1 cellular context compared by ENCODE assay signal in the genomic region with DNA sequence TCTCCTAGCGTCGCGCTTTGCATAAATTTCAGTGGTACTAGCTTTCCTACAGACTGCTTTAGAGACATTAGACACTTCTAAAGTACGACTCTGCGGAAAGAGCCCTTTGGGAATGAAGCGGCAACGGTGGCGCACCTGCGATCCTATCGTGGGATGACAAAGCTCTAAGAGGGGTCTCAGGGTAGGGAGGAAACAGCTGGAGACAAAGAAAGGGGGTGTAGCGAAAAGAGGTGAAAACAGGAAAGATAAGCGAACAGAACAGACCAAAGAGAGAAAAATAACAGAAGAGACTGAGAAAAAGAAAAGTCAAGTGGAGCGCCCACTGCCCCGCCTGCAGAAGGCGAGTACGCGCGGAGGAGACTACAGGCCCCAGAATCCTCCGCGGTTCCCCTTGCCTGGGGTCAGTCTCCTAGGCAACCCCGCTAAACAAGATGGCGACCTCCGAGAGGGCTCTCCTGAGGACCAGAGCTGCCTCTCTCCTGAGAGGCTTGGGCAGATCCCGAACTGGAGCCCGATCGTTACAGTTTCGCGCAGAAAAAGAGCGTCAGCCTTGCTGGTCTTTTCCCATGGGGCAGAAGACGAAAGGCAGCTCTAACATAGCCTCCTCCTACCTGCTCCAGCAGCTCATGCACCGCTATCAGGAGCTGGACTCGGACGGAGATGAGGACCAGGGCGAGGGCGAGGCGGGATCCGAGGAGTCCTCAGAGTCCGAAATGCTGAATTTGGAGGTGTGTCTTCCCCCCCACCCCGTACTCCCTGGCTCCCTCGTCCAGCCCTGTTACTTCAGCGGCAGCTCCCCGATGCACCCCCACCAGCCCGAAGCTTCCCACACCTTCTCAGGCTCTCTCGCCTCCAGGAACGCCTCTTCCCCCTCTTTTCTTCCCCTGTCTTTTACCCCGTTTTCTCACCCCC.
TF ChIP-seq lines count a peak whose summit lies in the region.

A gene with protein sequence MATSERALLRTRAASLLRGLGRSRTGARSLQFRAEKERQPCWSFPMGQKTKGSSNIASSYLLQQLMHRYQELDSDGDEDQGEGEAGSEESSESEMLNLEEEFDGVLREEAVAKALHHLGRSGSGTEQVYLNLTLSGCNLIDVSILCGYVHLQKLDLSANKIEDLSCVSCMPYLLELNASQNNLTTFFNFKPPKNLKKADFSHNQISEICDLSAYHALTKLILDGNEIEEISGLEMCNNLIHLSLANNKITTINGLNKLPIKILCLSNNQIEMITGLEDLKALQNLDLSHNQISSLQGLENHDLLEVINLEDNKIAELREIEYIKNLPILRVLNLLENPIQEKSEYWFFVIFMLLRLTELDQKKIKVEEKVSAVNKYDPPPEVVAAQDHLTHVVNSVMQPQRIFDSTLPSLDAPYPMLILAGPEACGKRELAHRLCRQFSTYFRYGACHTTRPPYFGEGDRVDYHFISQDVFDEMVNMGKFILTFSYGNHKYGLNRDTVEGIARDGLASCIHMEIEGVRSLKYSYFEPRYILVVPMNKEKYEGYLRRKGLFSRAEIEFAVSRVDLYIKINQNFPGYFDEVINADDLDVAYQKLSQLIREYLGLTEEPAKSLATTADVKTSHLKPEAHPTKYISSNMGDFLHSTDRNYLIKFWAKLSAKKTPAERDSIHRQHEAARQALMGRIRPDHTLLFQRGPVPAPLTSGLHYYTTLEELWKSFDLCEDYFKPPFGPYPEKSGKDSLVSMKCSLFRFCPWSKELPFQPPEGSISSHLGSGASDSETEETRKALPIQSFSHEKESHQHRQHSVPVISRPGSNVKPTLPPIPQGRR (plus strand): TSS at position 404 of the 912 bp plus-strand sequence. CDS start 28 bp downstream, at position 432.

TF ChIP-seq in HEK293, 187 proteins besides CTCF, POLR2A, EP300 and RAD21 (continued from another document and continues in another):
- no peak for TF ChIP-seq ZEB2 (tag by site-specific recombination; IDR thresholded peaks at IDR 0.05)
- TF ChIP-seq REST (tag by site-specific recombination; IDR thresholded peaks at IDR 0.05) = no peak
- TF ChIP-seq ZNF692 (tag by site-specific recombination; IDR thresholded peaks at IDR 0.05) = no peak
- no peak for TF ChIP-seq PRDM2 (tag by site-specific recombination; IDR thresholded peaks at IDR 0.05; ENCODE audit: borderline replicate concordance)
- no peak for TF ChIP-seq ZNF18 (tag by site-specific recombination; IDR thresholded peaks at IDR 0.05)
- TF ChIP-seq ZNF707 (tag by site-specific recombination; IDR thresholded peaks at IDR 0.05) = no peak
- 0 out of 2 replicates have a peak, but pooled peaks have one; percentile 7 for TF ChIP-seq ZBTB48 (tag by site-specific recombination; IDR thresholded peaks at IDR 0.05)
- TF ChIP-seq, protein P1, sequence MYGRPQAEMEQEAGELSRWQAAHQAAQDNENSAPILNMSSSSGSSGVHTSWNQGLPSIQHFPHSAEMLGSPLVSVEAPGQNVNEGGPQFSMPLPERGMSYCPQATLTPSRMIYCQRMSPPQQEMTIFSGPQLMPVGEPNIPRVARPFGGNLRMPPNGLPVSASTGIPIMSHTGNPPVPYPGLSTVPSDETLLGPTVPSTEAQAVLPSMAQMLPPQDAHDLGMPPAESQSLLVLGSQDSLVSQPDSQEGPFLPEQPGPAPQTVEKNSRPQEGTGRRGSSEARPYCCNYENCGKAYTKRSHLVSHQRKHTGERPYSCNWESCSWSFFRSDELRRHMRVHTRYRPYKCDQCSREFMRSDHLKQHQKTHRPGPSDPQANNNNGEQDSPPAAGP (tag by site-specific recombination; IDR thresholded peaks at IDR 0.05) = no peak
- TF ChIP-seq BCL11B (tag by site-specific recombination; IDR thresholded peaks at IDR 0.05; ENCODE audit: low read depth) = no peak
- TF ChIP-seq ZNF19 (tag by site-specific recombination; IDR thresholded peaks at IDR 0.05; ENCODE audit: low read depth) = no peak
- TF ChIP-seq ZNF2 (tag by site-specific recombination; IDR thresholded peaks at IDR 0.05) = no peak
- TF ChIP-seq KLF8 (tag by site-specific recombination; IDR thresholded peaks at IDR 0.05) = no peak
- TF ChIP-seq KLF16 (tag by site-specific recombination; IDR thresholded peaks at IDR 0.05) = no peak
- TF ChIP-seq ZNF658 (tag by site-specific recombination; IDR thresholded peaks at IDR 0.05) = no peak
- TF ChIP-seq SP7 (tag by site-specific recombination; IDR thresholded peaks at IDR 0.05) = no peak
- TF ChIP-seq ZNF391 (tag by site-specific recombination; IDR thresholded peaks at IDR 0.05; ENCODE audit: borderline replicate concordance, low read depth) = no peak
- TF ChIP-seq KLF9 (tag by site-specific recombination; IDR thresholded peaks at IDR 0.05; ENCODE audit: low read depth) = peak; percentile 46; the same call in 1 of the 2 replicates
- no peak for TF ChIP-seq ZFP69B (tag by site-specific recombination; IDR thresholded peaks at IDR 0.05)
- TF ChIP-seq ZNF624 (tag by site-specific recombination; IDR thresholded peaks at IDR 0.05) = no peak
- TF ChIP-seq, protein P2, sequence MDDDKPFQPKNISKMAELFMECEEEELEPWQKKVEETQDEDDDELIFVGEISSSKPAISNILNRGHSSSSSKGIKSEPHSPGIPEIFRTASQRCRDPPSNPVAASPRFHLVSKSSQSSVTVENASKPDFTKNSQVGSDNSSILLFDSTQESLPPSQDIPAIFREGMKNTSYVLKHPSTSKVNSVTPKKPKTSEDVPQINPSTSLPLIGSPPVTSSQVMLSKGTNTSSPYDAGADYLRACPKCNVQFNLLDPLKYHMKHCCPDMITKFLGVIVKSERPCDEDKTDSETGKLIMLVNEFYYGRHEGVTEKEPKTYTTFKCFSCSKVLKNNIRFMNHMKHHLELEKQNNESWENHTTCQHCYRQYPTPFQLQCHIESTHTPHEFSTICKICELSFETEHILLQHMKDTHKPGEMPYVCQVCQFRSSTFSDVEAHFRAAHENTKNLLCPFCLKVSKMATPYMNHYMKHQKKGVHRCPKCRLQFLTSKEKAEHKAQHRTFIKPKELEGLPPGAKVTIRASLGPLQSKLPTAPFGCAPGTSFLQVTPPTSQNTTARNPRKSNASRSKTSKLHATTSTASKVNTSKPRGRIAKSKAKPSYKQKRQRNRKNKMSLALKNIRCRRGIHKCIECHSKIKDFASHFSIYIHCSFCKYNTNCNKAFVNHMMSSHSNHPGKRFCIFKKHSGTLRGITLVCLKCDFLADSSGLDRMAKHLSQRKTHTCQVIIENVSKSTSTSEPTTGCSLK (tag by site-specific recombination; IDR thresholded peaks at IDR 0.05) = no peak
- TF ChIP-seq BCL11A (tag by site-specific recombination; IDR thresholded peaks at IDR 0.05; ENCODE audit: low read depth) = no peak
- peak; percentile 70 for TF ChIP-seq ZFHX2 (tag by site-specific recombination; conservative IDR thresholded peaks at IDR 0.05)
- TF ChIP-seq, protein P3, sequence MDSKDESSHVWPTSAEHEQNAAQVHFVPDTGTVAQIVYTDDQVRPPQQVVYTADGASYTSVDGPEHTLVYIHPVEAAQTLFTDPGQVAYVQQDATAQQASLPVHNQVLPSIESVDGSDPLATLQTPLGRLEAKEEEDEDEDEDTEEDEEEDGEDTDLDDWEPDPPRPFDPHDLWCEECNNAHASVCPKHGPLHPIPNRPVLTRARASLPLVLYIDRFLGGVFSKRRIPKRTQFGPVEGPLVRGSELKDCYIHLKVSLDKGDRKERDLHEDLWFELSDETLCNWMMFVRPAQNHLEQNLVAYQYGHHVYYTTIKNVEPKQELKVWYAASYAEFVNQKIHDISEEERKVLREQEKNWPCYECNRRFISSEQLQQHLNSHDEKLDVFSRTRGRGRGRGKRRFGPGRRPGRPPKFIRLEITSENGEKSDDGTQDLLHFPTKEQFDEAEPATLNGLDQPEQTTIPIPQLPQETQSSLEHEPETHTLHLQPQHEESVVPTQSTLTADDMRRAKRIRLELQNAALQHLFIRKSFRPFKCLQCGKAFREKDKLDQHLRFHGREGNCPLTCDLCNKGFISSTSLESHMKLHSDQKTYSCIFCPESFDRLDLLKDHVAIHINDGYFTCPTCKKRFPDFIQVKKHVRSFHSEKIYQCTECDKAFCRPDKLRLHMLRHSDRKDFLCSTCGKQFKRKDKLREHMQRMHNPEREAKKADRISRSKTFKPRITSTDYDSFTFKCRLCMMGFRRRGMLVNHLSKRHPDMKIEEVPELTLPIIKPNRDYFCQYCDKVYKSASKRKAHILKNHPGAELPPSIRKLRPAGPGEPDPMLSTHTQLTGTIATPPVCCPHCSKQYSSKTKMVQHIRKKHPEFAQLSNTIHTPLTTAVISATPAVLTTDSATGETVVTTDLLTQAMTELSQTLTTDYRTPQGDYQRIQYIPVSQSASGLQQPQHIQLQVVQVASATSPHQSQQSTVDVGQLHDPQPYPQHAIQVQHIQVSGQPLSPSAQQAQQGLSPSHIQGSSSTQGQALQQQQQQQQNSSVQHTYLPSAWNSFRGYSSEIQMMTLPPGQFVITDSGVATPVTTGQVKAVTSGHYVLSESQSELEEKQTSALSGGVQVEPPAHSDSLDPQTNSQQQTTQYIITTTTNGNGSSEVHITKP (tag by site-specific recombination; IDR thresholded peaks at IDR 0.05) = no peak; the same call in 1 of the 2 replicates
